In genomic region chr12:49068879-49069506, GRCh38 we compare ENCODE assay signal across 8 cellular contexts.
DNase-seq lines count a peak whose midpoint lies in the region; ATAC-seq and TF ChIP-seq lines count a peak whose summit lies in the region.

No MANE protein-coding gene starts in this region.

- H3K4me3 ChIP-seq in WI38 (ENCODE audit: low read depth, low read length) (peak overlapping the region; percentile 89), iPS-11a (ENCODE audit: low read depth, low read length) (peak overlapping the region; percentile 87), stomach smooth muscle (ENCODE audit: low read length in 2 of 2) (peak overlapping the region; percentile 88 to 89)

- DNase-seq in NCI-H82 (lab: John Stamatoyannopoulos, UW) (peak; percentile 68), NCI-H82 treated with DMSO at 0.1 percent for 48 hours (lab: John Stamatoyannopoulos, UW; ENCODE audit: unreplicated experiment) (no peak), NCI-H526 treated with DMSO at 0.1 percent for 48 hours (lab: John Stamatoyannopoulos, UW) (no peak), GF-D8 (lab: John Stamatoyannopoulos, UW) (no peak)

- no peak for ATAC-seq in GM19452 (IDR thresholded peaks at IDR 0.05; ENCODE audit: unreplicated experiment)

- no peak for TF ChIP-seq CTCF in WI38 (IDR thresholded peaks at IDR 0.05; ENCODE audit: low read depth, low read length)

- peak overlapping the region; percentile 50 to 58 for H3K9ac ChIP-seq in stomach smooth muscle (ENCODE audit: low read length in 2 of 2)

- H3K27me3 ChIP-seq in stomach smooth muscle (ENCODE audit: control insufficient read depth in 1 of 2, insufficient read depth in 2 of 2, low read length in 2 of 2): no peaks in the 10 kb centered on the region

- H3K4me1 ChIP-seq in stomach smooth muscle (ENCODE audit: control insufficient read depth, insufficient read depth, low read length): peaks cover 11% of the 10 kb centered on the region

- no peak overlapping the region for H3K27ac ChIP-seq in stomach smooth muscle (ENCODE audit: low read length)

- H3K36me3 ChIP-seq in stomach smooth muscle (ENCODE audit: control insufficient read depth in 2 of 2, insufficient read depth in 2 of 2, low read length in 2 of 2): no peaks in the 10 kb centered on the region

- no peaks in the 10 kb centered on the region for H3K9me3 ChIP-seq in stomach smooth muscle (ENCODE audit: control insufficient read depth in 2 of 2, low read length in 2 of 2)
